Comparison of ENCODE assay signal across 1 cellular context in genomic region chr11:1127664-1128162, GRCh38.
TF ChIP-seq lines count a peak whose summit lies in the region.

No MANE protein-coding gene starts in this region.

TF ChIP-seq in HepG2, 621 proteins besides CTCF, POLR2A, EP300 and RAD21:
- TF ChIP-seq ZNF280D (CRISPR knock-in tag; IDR thresholded peaks at IDR 0.05) (no peak), ZNF589 (CRISPR knock-in tag; conservative IDR thresholded peaks at IDR 0.05) (no peak), PBX3 (CRISPR knock-in tag; IDR thresholded peaks at IDR 0.05; ENCODE audit: borderline replicate concordance) (no peak), ZNF772 (CRISPR knock-in tag; IDR thresholded peaks at IDR 0.05) (no peak), ZNF720 (CRISPR knock-in tag; IDR thresholded peaks at IDR 0.05) (no peak), FOXJ3 (CRISPR knock-in tag; IDR thresholded peaks at IDR 0.05; ENCODE audit: borderline replicate concordance) (no peak), PAX8 (CRISPR knock-in tag; IDR thresholded peaks at IDR 0.05; ENCODE audit: borderline replicate concordance) (no peak), NFE2L1 (CRISPR knock-in tag; IDR thresholded peaks at IDR 0.05; ENCODE audit: borderline replicate concordance) (no peak), ZNF224 (CRISPR knock-in tag; IDR thresholded peaks at IDR 0.05) (no peak), HIVEP1 (CRISPR knock-in tag; IDR thresholded peaks at IDR 0.05) (no peak), ZNF550 (CRISPR knock-in tag; IDR thresholded peaks at IDR 0.05; ENCODE audit: borderline replicate concordance) (no peak), MTA3 (CRISPR knock-in tag; IDR thresholded peaks at IDR 0.05) (no peak), E2F5 (CRISPR knock-in tag; conservative IDR thresholded peaks at IDR 0.05) (no peak), KMT2A (CRISPR knock-in tag; IDR thresholded peaks at IDR 0.05) (no peak), NFE2 (CRISPR knock-in tag; IDR thresholded peaks at IDR 0.05) (no peak), FOXK1 (CRISPR knock-in tag; IDR thresholded peaks at IDR 0.05; ENCODE audit: borderline replicate concordance, low read depth) (no peak), ZNF646 (CRISPR knock-in tag; IDR thresholded peaks at IDR 0.05) (no peak), RARG (CRISPR knock-in tag; IDR thresholded peaks at IDR 0.05; ENCODE audit: low read depth) (no peak)
